ENCODE assay signal across 1 cellular context in genomic region chr9:134870746-134871667, GRCh38.
TF ChIP-seq lines count a peak whose summit lies in the region.

No MANE protein-coding gene starts in this region.

TF ChIP-seq in WTC11, 78 proteins besides CTCF, POLR2A, EP300 and RAD21 (continued from another document):
- TF ChIP-seq E2F1 (CRISPR knock-in tag; IDR thresholded peaks at IDR 0.05): no peak
- no peak for TF ChIP-seq ZBTB43 (CRISPR knock-in tag; IDR thresholded peaks at IDR 0.05)
- TF ChIP-seq ZBTB21 (CRISPR knock-in tag; IDR thresholded peaks at IDR 0.05; ENCODE audit: borderline replicate concordance): no peak
- TF ChIP-seq, protein P1, sequence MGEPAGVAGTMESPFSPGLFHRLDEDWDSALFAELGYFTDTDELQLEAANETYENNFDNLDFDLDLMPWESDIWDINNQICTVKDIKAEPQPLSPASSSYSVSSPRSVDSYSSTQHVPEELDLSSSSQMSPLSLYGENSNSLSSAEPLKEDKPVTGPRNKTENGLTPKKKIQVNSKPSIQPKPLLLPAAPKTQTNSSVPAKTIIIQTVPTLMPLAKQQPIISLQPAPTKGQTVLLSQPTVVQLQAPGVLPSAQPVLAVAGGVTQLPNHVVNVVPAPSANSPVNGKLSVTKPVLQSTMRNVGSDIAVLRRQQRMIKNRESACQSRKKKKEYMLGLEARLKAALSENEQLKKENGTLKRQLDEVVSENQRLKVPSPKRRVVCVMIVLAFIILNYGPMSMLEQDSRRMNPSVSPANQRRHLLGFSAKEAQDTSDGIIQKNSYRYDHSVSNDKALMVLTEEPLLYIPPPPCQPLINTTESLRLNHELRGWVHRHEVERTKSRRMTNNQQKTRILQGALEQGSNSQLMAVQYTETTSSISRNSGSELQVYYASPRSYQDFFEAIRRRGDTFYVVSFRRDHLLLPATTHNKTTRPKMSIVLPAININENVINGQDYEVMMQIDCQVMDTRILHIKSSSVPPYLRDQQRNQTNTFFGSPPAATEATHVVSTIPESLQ (CRISPR knock-in tag; IDR thresholded peaks at IDR 0.05): no peak
- TF ChIP-seq ZNF263 (CRISPR knock-in tag; IDR thresholded peaks at IDR 0.05; ENCODE audit: low read depth): no peak
- no peak for TF ChIP-seq NFYB (CRISPR knock-in tag; conservative IDR thresholded peaks at IDR 0.05; ENCODE audit: low read depth)
- no peak for TF ChIP-seq CBFB (CRISPR knock-in tag; IDR thresholded peaks at IDR 0.05; ENCODE audit: low read depth)
- no peak for TF ChIP-seq EMX1 (CRISPR knock-in tag; IDR thresholded peaks at IDR 0.05)
